ENCODE assay signal across 12 cellular contexts in genomic region chr5:61675015-61675692, GRCh38.
A peak's percentile ranks its signal among the peaks of the same experiment; 100 is the strongest.
DNase-seq lines count a peak whose midpoint lies in the region; ATAC-seq and TF ChIP-seq lines count a peak whose summit lies in the region.
"Had no signal": no experiment of that assay in that cellular context is flagged by ENCODE, and none has a peak within 500 bp of the region (broad histone marks: within the 10 kb centered on the region; RNA-seq: fewer than 3 reads in every experiment).

No MANE protein-coding gene starts in this region.

- intact Hi-C loops in CD4-positive, alpha-beta memory T cell (cut with micrococcal nuclease): no loop called here

- no peak for ATAC-seq in GM18517 (IDR thresholded peaks at IDR 0.05; ENCODE audit: unreplicated experiment)
- ATAC-seq: Right ventricle myocardium inferior had no signal

- H4K20me1 ChIP-seq in hepatocyte (ENCODE audit: insufficient read depth, poor library complexity, severe bottlenecking): no peaks in the 10 kb centered on the region

- H3K27me3 Mint-ChIP-seq in CD4-positive, alpha-beta memory T cell: peaks cover 0 to 9% of the 10 kb centered on the region in 2 donors

- no peak overlapping the region for H2AFZ ChIP-seq in hepatocyte

- no peak overlapping the region for H3K4me2 ChIP-seq in hepatocyte

- no peak for DNase-seq in HFF-Myc (ENCODE audit: extremely low read depth, low read depth)
- DNase-seq in amygdala (lab: John Stamatoyannopoulos, UW): peak in 43 of 56 donors; percentile 14 to 79 (median 49)
- DNase-seq in hepatocyte (ENCODE audit: low spot score): peak; percentile 26
- DNase-seq in retina: peak; percentile 69
- DNase-seq in activated CD8-positive, alpha-beta memory T cell treated with anti-CD3 and anti-CD28 coated beads, Interleukin-2, amount 50 U/mL, for 4 hours: no peak
- no peak for DNase-seq in activated CD8-positive, alpha-beta memory T cell treated with anti-CD3 and anti-CD28 coated beads for 24 hours
- DNase-seq in CD4-positive, alpha-beta memory T cell: no peak
- DNase-seq: activated CD4-positive, alpha-beta T cell treated with anti-CD3 and anti-CD28 coated beads for 1 hour; activated naive CD4-positive, alpha-beta T cell treated with anti-CD3 and anti-CD28 coated beads for 36 hours; NCI-H1092 treated with DMSO at 0.1 percent for 48 hours had no signal

- H3K9me3 Mint-ChIP-seq in CD4-positive, alpha-beta memory T cell: no peaks in the 10 kb centered on the region
- H3K9me3 Mint-ChIP-seq: activated naive CD4-positive, alpha-beta T cell treated with anti-CD3 and anti-CD28 coated beads for 36 hours had no signal

- no peaks in the 10 kb centered on the region for H3K36me3 Mint-ChIP-seq in CD4-positive, alpha-beta memory T cell

- no peaks in the 10 kb centered on the region for H3K4me1 Mint-ChIP-seq in CD4-positive, alpha-beta memory T cell

- H3K27ac Mint-ChIP-seq in CD4-positive, alpha-beta memory T cell: no peak overlapping the region
- H3K27ac Mint-ChIP-seq: activated naive CD4-positive, alpha-beta T cell treated with anti-CD3 and anti-CD28 coated beads for 36 hours had no signal

- peaks cover 18% of the 10 kb centered on the region for H3K4me1 ChIP-seq in hepatocyte (ENCODE audit: insufficient read depth)
- no peaks in the 10 kb centered on the region for H3K4me1 ChIP-seq in CD4-positive, alpha-beta memory T cell (ENCODE audit: insufficient read depth, low read length)

- TF ChIP-seq CTCF in HFF-Myc (IDR thresholded peaks at IDR 0.05; ENCODE audit: low read depth, low read length, missing control alignments) (peak; percentile 7), hepatocyte (IDR thresholded peaks at IDR 0.05; ENCODE audit: poor library complexity) (no peak)

- no peaks in the 10 kb centered on the region for H3K9me2 ChIP-seq in hepatocyte (replicated peaks; ENCODE audit: insufficient read depth)

- no peak overlapping the region for H3K4me3 Mint-ChIP-seq in CD4-positive, alpha-beta memory T cell
- H3K4me3 Mint-ChIP-seq: activated naive CD4-positive, alpha-beta T cell treated with anti-CD3 and anti-CD28 coated beads for 36 hours had no signal

- peak overlapping the region; percentile 46 for H3K27ac ChIP-seq in hepatocyte
- no peak overlapping the region for H3K27ac ChIP-seq in CD4-positive, alpha-beta memory T cell (ENCODE audit: low read depth, low read length)

- H3K27me3 ChIP-seq in hepatocyte: no peaks in the 10 kb centered on the region
- no peaks in the 10 kb centered on the region for H3K27me3 ChIP-seq in CD4-positive, alpha-beta memory T cell (ENCODE audit: insufficient read depth, low read length)

- H3K36me3 ChIP-seq in hepatocyte (replicated peaks; ENCODE audit: insufficient read depth, low read depth): no peaks in the 10 kb centered on the region
- H3K36me3 ChIP-seq in CD4-positive, alpha-beta memory T cell (ENCODE audit: insufficient read depth, low read length): no peaks in the 10 kb centered on the region

- CTCF ChIA-PET in CD4-positive, alpha-beta memory T cell (lab: Charles Lee; ENCODE audit: partially characterized antibody): no interaction called here

- POLR2A ChIA-PET in CD4-positive, alpha-beta memory T cell (lab: Charles Lee; ENCODE audit: partially characterized antibody): no interaction called here

- no peaks in the 10 kb centered on the region for H3K9me3 ChIP-seq in hepatocyte (ENCODE audit: low read depth)
- H3K9me3 ChIP-seq in CD4-positive, alpha-beta memory T cell (ENCODE audit: control insufficient read depth in 1 of 2, low read length in 2 of 2): no peaks in the 10 kb centered on the region

- WGBS in hepatocyte (ENCODE audit: low lambda C conversion rate, missing lambda C conversion rate): 92% methylated on average over 5 of the region's 5 CpGs

- H3K79me2 ChIP-seq in hepatocyte: no peaks in the 10 kb centered on the region

- H3K4me3 ChIP-seq in HFF-Myc (replicated peaks; ENCODE audit: low read depth, low read length): no peak overlapping the region
- H3K4me3 ChIP-seq in hepatocyte: no peak overlapping the region
- H3K4me3 ChIP-seq in CD4-positive, alpha-beta memory T cell (ENCODE audit: low read length in 2 of 2): no peak overlapping the region

Comparison
In these comparisons a context has a peak if more than half of its experiments do, and no peak if none do; other contexts are left out.
1. DNase-seq: peak in amygdala (43 of 56), hepatocyte (single experiment) and retina (single experiment); none in HFF-Myc (single experiment), activated CD8-positive, alpha-beta memory T cell treated with anti-CD3 and anti-CD28 coated beads, Interleukin-2, amount 50 U/mL, for 4 hours (single experiment), activated CD8-positive, alpha-beta memory T cell treated with anti-CD3 and anti-CD28 coated beads for 24 hours (single experiment) and CD4-positive, alpha-beta memory T cell (0 of 5).